In genomic region chr5:14594378-14595074, GRCh38 we compare ENCODE assay signal across 2 cellular contexts.
TF ChIP-seq lines count a peak whose summit lies in the region.

No MANE protein-coding gene starts in this region.

TF ChIP-seq in SK-N-SH, 30 proteins besides CTCF, POLR2A, EP300 and RAD21 (continued from another document):
- no peak for TF ChIP-seq USF1 (IDR thresholded peaks at IDR 0.05; ENCODE audit: borderline replicate concordance, low read depth)
- TF ChIP-seq RCOR1 (IDR thresholded peaks at IDR 0.05; ENCODE audit: low read length), result no peak
- TF ChIP-seq FOXJ3 (CRISPR knock-in tag; IDR thresholded peaks at IDR 0.05), result no peak
- no peak for TF ChIP-seq NFIC (IDR thresholded peaks at IDR 0.05; ENCODE audit: borderline replicate concordance)
- TF ChIP-seq MEF2A (IDR thresholded peaks at IDR 0.05; ENCODE audit: borderline replicate concordance, low read depth), result no peak
- TF ChIP-seq IRF3 (IDR thresholded peaks at IDR 0.05; ENCODE audit: low read depth, low read length), result no peak
- no peak for TF ChIP-seq ELF1 (IDR thresholded peaks at IDR 0.05)
- no peak for TF ChIP-seq EZH2phosphoT487 (IDR thresholded peaks at IDR 0.05; ENCODE audit: borderline replicate concordance, low read depth)
- TF ChIP-seq REST (IDR thresholded peaks at IDR 0.05; ENCODE audit: low read depth, low read length), result no peak
- no peak for TF ChIP-seq NRF1 (IDR thresholded peaks at IDR 0.05; ENCODE audit: low read depth, low read length)
- TF ChIP-seq CHD2 (IDR thresholded peaks at IDR 0.05; ENCODE audit: low read length, partially characterized antibody), result no peak

TF ChIP-seq in SK-N-SH treated with all-trans-retinoic acid at 6 μM for 48 hours, 23 proteins besides CTCF, POLR2A, EP300 and RAD21 (continued from another document):
- TF ChIP-seq POU6F1 (CRISPR knock-in tag; IDR thresholded peaks at IDR 0.05; ENCODE audit: borderline replicate concordance, low read depth) (no peak), ZNF8 (CRISPR knock-in tag; IDR thresholded peaks at IDR 0.05) (no peak), CREB5 (CRISPR knock-in tag; IDR thresholded peaks at IDR 0.05; ENCODE audit: low read depth) (no peak), SNAI2 (CRISPR knock-in tag; IDR thresholded peaks at IDR 0.05) (no peak), ZFP3 (CRISPR knock-in tag; IDR thresholded peaks at IDR 0.05) (no peak), ESRRG (CRISPR knock-in tag; IDR thresholded peaks at IDR 0.05) (no peak), TOX (CRISPR knock-in tag; IDR thresholded peaks at IDR 0.05; ENCODE audit: borderline replicate concordance) (no peak), BACH2 (CRISPR knock-in tag; IDR thresholded peaks at IDR 0.05; ENCODE audit: borderline replicate concordance) (no peak), GLIS3 (CRISPR knock-in tag; IDR thresholded peaks at IDR 0.05) (no peak), PPARA (CRISPR knock-in tag; IDR thresholded peaks at IDR 0.05; ENCODE audit: borderline replicate concordance) (no peak), ZNF565 (CRISPR knock-in tag; conservative IDR thresholded peaks at IDR 0.05; ENCODE audit: low read depth) (no peak), OSR1 (CRISPR knock-in tag; IDR thresholded peaks at IDR 0.05) (no peak), RARB (CRISPR knock-in tag; IDR thresholded peaks at IDR 0.05) (no peak), ISL1 (CRISPR knock-in tag; IDR thresholded peaks at IDR 0.05) (no peak)
TF ChIP-seq in SK-N-SH treated with all-trans-retinoic acid at 6 μM for 48 hours: peak in this region for 0.
